In genomic region chr7:83794834-83795233, GRCh38 we compare ENCODE assay signal across 22 cellular contexts.
"Had no signal": no experiment of that assay in that cellular context is flagged by ENCODE, and none has a peak within 500 bp of the region (broad histone marks: within the 10 kb centered on the region; RNA-seq: fewer than 3 reads in every experiment).

No MANE protein-coding gene starts in this region.

- H3K36me3 Mint-ChIP-seq: brain; naive thymus-derived CD4-positive, alpha-beta T cell had no signal

- H3K9me3 Mint-ChIP-seq: activated CD4-positive, alpha-beta T cell treated with anti-CD3 and anti-CD28 coated beads, Interleukin-2, amount 10 ng/mL, durations not matched to agents 7 days and 5 days; activated T-helper 2 cell treated with anti-CD3 and anti-CD28 coated beads, Interferon-gamma antibody, Interleukin-2, Interleukin-4, amounts not matched to agents 10 μg/mL and 5 μg/mL and 100 μg/mL, durations not matched to agents 14 hours and 24 hours and 36 hours; brain had no signal

- H3K4me3 Mint-ChIP-seq: activated CD4-positive, alpha-beta T cell treated with anti-CD3 and anti-CD28 coated beads, Interleukin-2, amount 10 ng/mL, durations not matched to agents 7 days and 5 days; activated CD8-positive, alpha-beta T cell treated with anti-CD3 and anti-CD28 coated beads, Interleukin-2, amount 10 ng/mL, durations not matched to agents 7 days and 5 days; activated naive CD8-positive, alpha-beta T cell treated with anti-CD3 and anti-CD28 coated beads, Interleukin-2, amount 50 U/mL, for 24 hours; activated T-cell treated with anti-CD3 and anti-CD28 coated beads, Interleukin-2, amount 50 U/mL, for 24 hours; brain; immature natural killer cell; naive thymus-derived CD4-positive, alpha-beta T cell had no signal

- H3K27ac Mint-ChIP-seq: activated CD4-positive, alpha-beta T cell treated with anti-CD3 and anti-CD28 coated beads, Interleukin-2, amount 10 ng/mL, durations not matched to agents 7 days and 5 days; activated CD8-positive, alpha-beta T cell treated with anti-CD3 and anti-CD28 coated beads, Interleukin-2, amount 10 ng/mL, durations not matched to agents 7 days and 5 days; activated naive CD8-positive, alpha-beta T cell treated with anti-CD3 and anti-CD28 coated beads, Interleukin-2, amount 50 U/mL, for 24 hours; activated T-cell treated with anti-CD3 and anti-CD28 coated beads, Interleukin-2, amount 50 U/mL, for 24 hours; activated T-helper 2 cell treated with anti-CD3 and anti-CD28 coated beads, Interferon-gamma antibody, Interleukin-2, Interleukin-4, amounts not matched to agents 10 μg/mL and 5 μg/mL and 100 μg/mL, durations not matched to agents 14 hours and 24 hours and 36 hours; brain; immature natural killer cell; naive thymus-derived CD4-positive, alpha-beta T cell had no signal

- H3K9me3 ChIP-seq: ovary, psoas muscle, tibial nerve, uterus had no signal

- DNase-seq: activated CD4-positive, alpha-beta T cell treated with anti-CD3 and anti-CD28 coated beads, Interleukin-2, amount 10 ng/mL, durations not matched to agents 7 days and 5 days; activated CD8-positive, alpha-beta T cell treated with anti-CD3 and anti-CD28 coated beads, Interleukin-2, amount 10 ng/mL, durations not matched to agents 7 days and 5 days; activated naive CD4-positive, alpha-beta T cell treated with Interleukin-2 at 50 U/mL for 16 hours; activated naive CD8-positive, alpha-beta T cell treated with anti-CD3 and anti-CD28 coated beads, Interleukin-2, amount 50 U/mL, for 24 hours; activated T-cell treated with anti-CD3 and anti-CD28 coated beads, Interleukin-2, amount 50 U/mL, for 24 hours; anterior cingulate cortex; caudate nucleus; dorsolateral prefrontal cortex; immature natural killer cell; kidney glomerular epithelial cell; left ventricle myocardium superior; mesenchymal stem cell; naive thymus-derived CD4-positive, alpha-beta T cell; ovary; psoas muscle; right cardiac atrium; stimulated activated naive CD8-positive, alpha-beta T cell treated with anti-CD3 and anti-CD28 coated beads, Interleukin-15, Interleukin-2, amounts not matched to agents 100 U/mL and 50 U/mL, for 24 hours; uterus had no signal

- H3K27me3 ChIP-seq: dorsolateral prefrontal cortex, ovary, tibial nerve, uterus had no signal

- H3K4me1 Mint-ChIP-seq: activated CD4-positive, alpha-beta T cell treated with anti-CD3 and anti-CD28 coated beads, Interleukin-2, amount 10 ng/mL, durations not matched to agents 7 days and 5 days; activated naive CD8-positive, alpha-beta T cell treated with anti-CD3 and anti-CD28 coated beads, Interleukin-2, amount 50 U/mL, for 24 hours; immature natural killer cell; naive thymus-derived CD4-positive, alpha-beta T cell had no signal

- H3K27me3 Mint-ChIP-seq: activated CD4-positive, alpha-beta T cell treated with anti-CD3 and anti-CD28 coated beads, Interleukin-2, amount 10 ng/mL, durations not matched to agents 7 days and 5 days; activated naive CD8-positive, alpha-beta T cell treated with anti-CD3 and anti-CD28 coated beads, Interleukin-2, amount 50 U/mL, for 24 hours; activated T-cell treated with anti-CD3 and anti-CD28 coated beads, Interleukin-2, amount 50 U/mL, for 24 hours; brain; naive thymus-derived CD4-positive, alpha-beta T cell had no signal

- H3K4me1 ChIP-seq: psoas muscle, tibial nerve, uterus had no signal

- H3K27ac ChIP-seq: dorsolateral prefrontal cortex, ovary, psoas muscle, skin epidermis, tibial nerve, uterus had no signal

- H3K36me3 ChIP-seq: ovary, tibial nerve, uterus had no signal

- ATAC-seq: activated CD8-positive, alpha-beta T cell treated with anti-CD3 and anti-CD28 coated beads, Interleukin-2, amount 10 ng/mL, durations not matched to agents 7 days and 5 days; activated naive CD8-positive, alpha-beta T cell treated with anti-CD3 and anti-CD28 coated beads, Interleukin-2, amount 50 U/mL, for 24 hours; left ventricle myocardium superior; naive thymus-derived CD4-positive, alpha-beta T cell; psoas muscle; right cardiac atrium; stimulated activated naive CD8-positive, alpha-beta T cell treated with anti-CD3 and anti-CD28 coated beads, Interleukin-15, Interleukin-2, amounts not matched to agents 100 U/mL and 50 U/mL, for 24 hours had no signal

- H3K4me3 ChIP-seq: dorsolateral prefrontal cortex, ovary, psoas muscle, skin epidermis, tibial nerve, uterus had no signal
